In genomic region chr22:23315341-23315917, GRCh38 we compare ENCODE assay signal across 8 cellular contexts.
DNase-seq lines count a peak whose midpoint lies in the region; ATAC-seq, FAIRE-seq and TF ChIP-seq lines count a peak whose summit lies in the region.

No MANE protein-coding gene starts in this region.

- TF ChIP-seq CTCF in endothelial cell of umbilical vein (IDR thresholded peaks at IDR 0.05; ENCODE audit: extremely low read depth in 1 of 2, insufficient read depth in 1 of 2, low read depth in 1 of 2, low read length in 2 of 2) = peak; percentile 55 to 67

- intact Hi-C loops in endothelial cell of umbilical vein (cut with micrococcal nuclease) = loop anchor here (1.0 to 2.0 kb wide), 2 partner anchors 71 to 223 kb away; no protein-coding TSS in a partner anchor

- POLR2A ChIA-PET in endothelial cell of umbilical vein (lab: Charles Lee) = no interaction called here
- POLR2A ChIA-PET in naive thymus-derived CD8-positive, alpha-beta T cell (lab: Charles Lee) = no interaction called here

- H3K4me1 Mint-ChIP-seq in naive thymus-derived CD8-positive, alpha-beta T cell = peaks cover 0 to 4% (median 0%) of the 10 kb centered on the region in 4 donors

- peaks cover 0 to 17% (median 2%) of the 10 kb centered on the region in 3 donors for H3K36me3 Mint-ChIP-seq in naive thymus-derived CD8-positive, alpha-beta T cell

- H3K9me3 Mint-ChIP-seq in naive thymus-derived CD8-positive, alpha-beta T cell = no peaks in the 10 kb centered on the region

- peak; percentile 77 for FAIRE-seq in endothelial cell of umbilical vein (lab: Jason Lieb, UNC)

- dilution Hi-C loops in endothelial cell of umbilical vein (cut with MboI; ENCODE audit: extremely low pct_ligation_motif_present, low sequenced_read_pairs) = no loop called here

- no peak overlapping the region for H3K4me3 ChIP-seq in endothelial cell of umbilical vein (replicated peaks in 1 of 3; ENCODE audit: insufficient read depth in 1 of 3, low read depth in 1 of 3, low read length in 3 of 3)

- CTCF ChIA-PET in endothelial cell of umbilical vein (lab: Charles Lee) = interaction anchor here (0.6 to 1.5 kb wide), 3 partner anchors 9 to 273 kb away, joined by 3 to 8 read pairs (median 4); no protein-coding TSS in a partner anchor

- no peak overlapping the region for H3K27ac ChIP-seq in endothelial cell of umbilical vein (ENCODE audit: insufficient read depth, low read depth, low read length)
- peak overlapping the region; percentile 4 for H3K27ac ChIP-seq in temporal lobe (ENCODE audit: low read depth, low read length)

- no peaks in the 10 kb centered on the region for H3K9me3 ChIP-seq in endothelial cell of umbilical vein (replicated peaks; ENCODE audit: control insufficient read depth, insufficient read depth, low read length)

- H3K4me1 ChIP-seq in endothelial cell of umbilical vein (ENCODE audit: control insufficient read depth, extremely low read depth, insufficient read depth, low read length) = peaks cover 1% of the 10 kb centered on the region

- no peaks in the 10 kb centered on the region for H3K9me1 ChIP-seq in endothelial cell of umbilical vein (replicated peaks; ENCODE audit: control insufficient read depth, extremely low read depth, insufficient read depth, low read length)

- no peak overlapping the region for H3K4me2 ChIP-seq in endothelial cell of umbilical vein (ENCODE audit: insufficient read depth, low read length)

- TSS peak; percentile 53 for BruUV-seq in endothelial cell of umbilical vein (replicated peaks; lab: Mats Ljungman, UMichigan)

- no peaks in the 10 kb centered on the region for H4K20me1 ChIP-seq in endothelial cell of umbilical vein (replicated peaks; ENCODE audit: control insufficient read depth, extremely low read depth, insufficient read depth, low read length)

- no peaks in the 10 kb centered on the region for H3K27me3 ChIP-seq in endothelial cell of umbilical vein (ENCODE audit: control insufficient read depth in 2 of 2, insufficient read depth in 2 of 2, low read length in 2 of 2)

- H2AFZ ChIP-seq in endothelial cell of umbilical vein (ENCODE audit: low read depth, low read length) = no peak overlapping the region

- H3K9ac ChIP-seq in endothelial cell of umbilical vein (replicated peaks; ENCODE audit: extremely low read depth, insufficient read depth, low read length) = no peak overlapping the region

- H3K27me3 Mint-ChIP-seq in naive thymus-derived CD8-positive, alpha-beta T cell = no peaks in the 10 kb centered on the region

- peak in 1 of 2 donors; percentile 38 for ATAC-seq in naive thymus-derived CD8-positive, alpha-beta T cell
- no peak for ATAC-seq in HG03159 (IDR thresholded peaks at IDR 0.05; ENCODE audit: unreplicated experiment)

- H3K36me3 ChIP-seq in endothelial cell of umbilical vein (ENCODE audit: control insufficient read depth in 2 of 2, extremely low read depth in 1 of 2, insufficient read depth in 2 of 2, low read length in 2 of 2) = peaks cover 0 to 19% of the 10 kb centered on the region in 2 experiments

- no peak overlapping the region for H3K4me3 Mint-ChIP-seq in naive thymus-derived CD8-positive, alpha-beta T cell

- no peaks in the 10 kb centered on the region for H3K79me2 ChIP-seq in endothelial cell of umbilical vein (ENCODE audit: control insufficient read depth, insufficient read depth, low read length)

- peak overlapping the region in 1 of 10 donors; percentile 44 for H3K27ac Mint-ChIP-seq in naive thymus-derived CD8-positive, alpha-beta T cell

- peak; percentile 44 for DNase-seq in activated gamma-delta T cell treated with Interleukin-2 at 50 U/mL for 16 hours
- no peak for DNase-seq in activated gamma-delta T cell (lab: John Stamatoyannopoulos, UW)
- DNase-seq in NCI-H524 treated with DMSO at 0.1 percent for 48 hours (lab: John Stamatoyannopoulos, UW) = peak; percentile 14
- DNase-seq in activated CD8-positive, alpha-beta memory T cell treated with anti-CD3 and anti-CD28 coated beads for 48 hours (ENCODE audit: low read depth in 2 of 3, low spot score in 2 of 3) = peak; percentile 15 to 41 (median 23)
- DNase-seq in endothelial cell of umbilical vein (ENCODE audit: low read depth, low spot score) = peak; percentile 49
- DNase-seq in naive thymus-derived CD8-positive, alpha-beta T cell = peak in 8 of 10 donors; percentile 7 to 71 (median 46)

- no peak for TF ChIP-seq POLR2A in endothelial cell of umbilical vein (IDR thresholded peaks at IDR 0.05; ENCODE audit: low read depth, low read length)

TF ChIP-seq in endothelial cell of umbilical vein, 7 proteins besides CTCF, POLR2A, EP300 and RAD21:
- TF ChIP-seq GATA2 (IDR thresholded peaks at IDR 0.05; ENCODE audit: insufficient read depth, insufficient read length, low read depth, low read length) (no peak), JUN (IDR thresholded peaks at IDR 0.05; ENCODE audit: borderline replicate concordance, insufficient read depth, insufficient read length, low read depth) (no peak), EZH2 (IDR thresholded peaks at IDR 0.05; ENCODE audit: borderline replicate concordance, low read depth, low read length, severe bottlenecking) (no peak), FOS (IDR thresholded peaks at IDR 0.05; ENCODE audit: borderline replicate concordance, insufficient read depth, low read length) (no peak), MYC (IDR thresholded peaks at IDR 0.05; ENCODE audit: low read depth, low read length) (no peak), POLR2AphosphoS5 (IDR thresholded peaks at IDR 0.05; ENCODE audit: insufficient read depth, low read depth, low read length) (no peak)
- TF ChIP-seq, protein P1, sequence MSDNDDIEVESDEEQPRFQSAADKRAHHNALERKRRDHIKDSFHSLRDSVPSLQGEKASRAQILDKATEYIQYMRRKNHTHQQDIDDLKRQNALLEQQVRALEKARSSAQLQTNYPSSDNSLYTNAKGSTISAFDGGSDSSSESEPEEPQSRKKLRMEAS (IDR thresholded peaks at IDR 0.05; ENCODE audit: insufficient read depth, insufficient read length) = no peak
